ENCODE assay signal across 19 cellular contexts in the genomic region with DNA sequence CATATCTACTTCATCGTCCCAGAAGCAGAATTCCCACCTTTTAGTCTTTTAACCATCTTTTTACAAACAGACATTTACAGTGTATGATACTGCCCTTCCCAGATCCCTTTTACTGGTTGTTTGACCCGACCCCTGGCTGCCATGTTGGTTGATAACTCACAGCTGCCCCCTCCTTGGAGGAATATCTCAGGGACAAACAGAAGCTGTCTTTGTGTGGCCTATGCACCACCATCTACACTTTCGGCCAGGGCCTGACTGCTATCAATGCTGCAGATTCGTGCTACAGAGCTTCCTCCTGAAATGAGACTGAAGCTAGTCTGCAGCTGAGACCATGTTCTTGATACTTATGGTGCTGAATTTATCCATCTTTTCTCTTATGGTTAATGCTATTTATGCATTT. TPM values are rescaled to one million over a fixed set of nuclear protein-coding genes. Genes with fewer than 3 reads are reported as not detected.
DNase-seq lines count a peak whose midpoint lies in the region; ATAC-seq and TF ChIP-seq lines count a peak whose summit lies in the region.
"Had no signal": no experiment of that assay in that cellular context is flagged by ENCODE, and none has a peak within 500 bp of the region (broad histone marks: within the 10 kb centered on the region; RNA-seq: fewer than 3 reads in every experiment).

No MANE protein-coding gene starts in this region.

- H3K36me3 Mint-ChIP-seq in activated CD8-positive, alpha-beta T cell treated with anti-CD3 and anti-CD28 coated beads for 36 hours (ENCODE audit: low read depth) = no peaks in the 10 kb centered on the region
- H3K36me3 Mint-ChIP-seq in CD4-positive, alpha-beta T cell (ENCODE audit: low read depth) = no peaks in the 10 kb centered on the region
- H3K36me3 Mint-ChIP-seq: CD4-positive, CD25-positive, alpha-beta regulatory T cell had no signal

- no peak for TF ChIP-seq EP300 in SK-N-SH (IDR thresholded peaks at IDR 0.05; ENCODE audit: borderline replicate concordance in 1 of 2, low read depth in 1 of 2, low read length in 1 of 2)

- no peaks in the 10 kb centered on the region for H3K9me3 ChIP-seq in SK-N-SH
- H3K9me3 ChIP-seq in SJCRH30 (replicated peaks) = no peaks in the 10 kb centered on the region
- H3K9me3 ChIP-seq in parathyroid adenoma (ENCODE audit: control insufficient read depth, low read length) = no peaks in the 10 kb centered on the region
- no peaks in the 10 kb centered on the region for H3K9me3 ChIP-seq in CD4-positive, alpha-beta T cell (ENCODE audit: control insufficient read depth, low read length)
- H3K9me3 ChIP-seq in colonic mucosa = no peaks in the 10 kb centered on the region

- no peaks in the 10 kb centered on the region for H3F3A ChIP-seq in SK-N-SH (replicated peaks; ENCODE audit: insufficient read depth)

- H3K9me3 Mint-ChIP-seq in activated CD8-positive, alpha-beta T cell treated with anti-CD3 and anti-CD28 coated beads for 36 hours = no peaks in the 10 kb centered on the region
- no peaks in the 10 kb centered on the region for H3K9me3 Mint-ChIP-seq in CD4-positive, alpha-beta T cell
- H3K9me3 Mint-ChIP-seq: activated CD4-positive, alpha-beta T cell treated with anti-CD3 and anti-CD28 coated beads, Interleukin-2, amount 10 ng/mL, durations not matched to agents 7 days and 5 days; activated T-helper 1 cell treated with anti-CD3 and anti-CD28 coated beads, Interleukin-12 subunit alpha, Interleukin-12 subunit beta, Interleukin-2, Interleukin-4 antibody, amounts not matched to agents 30 ng/mL and 10 ng/mL and 1 ng/mL, durations not matched to agents 14 hours and 24 hours and 36 hours had no signal

- TF ChIP-seq CTCF in SK-N-SH (IDR thresholded peaks at IDR 0.05) (no peak), parathyroid adenoma (IDR thresholded peaks at IDR 0.05) (no peak), colonic mucosa (IDR thresholded peaks at IDR 0.05) (no peak)
- no peak for TF ChIP-seq CTCF in activated CD8-positive, alpha-beta T cell treated with anti-CD3 and anti-CD28 coated beads for 36 hours (IDR thresholded peaks at IDR 0.05)
- no peak for TF ChIP-seq CTCF in CD4-positive, alpha-beta T cell (IDR thresholded peaks at IDR 0.05)

- no peaks in the 10 kb centered on the region for H3K4me1 Mint-ChIP-seq in activated CD8-positive, alpha-beta T cell treated with anti-CD3 and anti-CD28 coated beads for 36 hours (ENCODE audit: low read depth)
- H3K4me1 Mint-ChIP-seq in CD4-positive, alpha-beta T cell (ENCODE audit: low read depth) = no peaks in the 10 kb centered on the region
- H3K4me1 Mint-ChIP-seq: CD4-positive, CD25-positive, alpha-beta regulatory T cell had no signal

- no peak overlapping the region for H3K4me3 Mint-ChIP-seq in activated CD8-positive, alpha-beta T cell treated with anti-CD3 and anti-CD28 coated beads for 36 hours
- no peak overlapping the region for H3K4me3 Mint-ChIP-seq in CD4-positive, alpha-beta T cell
- H3K4me3 Mint-ChIP-seq: activated CD4-positive, alpha-beta T cell treated with anti-CD3 and anti-CD28 coated beads, Interleukin-2, amount 10 ng/mL, durations not matched to agents 7 days and 5 days; activated T-helper 1 cell treated with anti-CD3 and anti-CD28 coated beads, Interleukin-12 subunit alpha, Interleukin-12 subunit beta, Interleukin-2, Interleukin-4 antibody, amounts not matched to agents 30 ng/mL and 10 ng/mL and 1 ng/mL, durations not matched to agents 14 hours and 24 hours and 36 hours; T-helper 17 cell had no signal

- no peaks in the 10 kb centered on the region for H3K79me2 ChIP-seq in SK-N-SH (ENCODE audit: insufficient read depth)
- H3K79me2 ChIP-seq in parathyroid adenoma = no peaks in the 10 kb centered on the region

- H3K9me2 ChIP-seq in SK-N-SH = no peaks in the 10 kb centered on the region

- H3K36me3 ChIP-seq in SK-N-SH (replicated peaks in 1 of 2; ENCODE audit: control insufficient read depth in 1 of 2, insufficient read depth in 2 of 2, low read length in 1 of 2) (no peaks in the 10 kb centered on the region), SJCRH30 (no peaks in the 10 kb centered on the region), parathyroid adenoma (ENCODE audit: control insufficient read depth, insufficient read depth, low read length) (no peaks in the 10 kb centered on the region), colonic mucosa (no peaks in the 10 kb centered on the region)

- no peak overlapping the region for H3K27ac Mint-ChIP-seq in activated CD8-positive, alpha-beta T cell treated with anti-CD3 and anti-CD28 coated beads for 36 hours
- H3K27ac Mint-ChIP-seq in CD4-positive, alpha-beta T cell = no peak overlapping the region
- H3K27ac Mint-ChIP-seq: activated CD4-positive, alpha-beta T cell treated with anti-CD3 and anti-CD28 coated beads, Interleukin-2, amount 10 ng/mL, durations not matched to agents 7 days and 5 days; activated T-helper 1 cell treated with anti-CD3 and anti-CD28 coated beads, Interleukin-12 subunit alpha, Interleukin-12 subunit beta, Interleukin-2, Interleukin-4 antibody, amounts not matched to agents 30 ng/mL and 10 ng/mL and 1 ng/mL, durations not matched to agents 14 hours and 24 hours and 36 hours; CD4-positive, CD25-positive, alpha-beta regulatory T cell; T-helper 17 cell had no signal

- H3K27ac ChIP-seq in SK-N-SH (ENCODE audit: low read depth in 2 of 2, low read length in 1 of 2) (no peak overlapping the region), SJCRH30 (peak overlapping the region; percentile 44; the same call in 1 of the 2 replicates), parathyroid adenoma (no peak overlapping the region), colonic mucosa (no peak overlapping the region)
- no peak overlapping the region for H3K27ac ChIP-seq in CD4-positive, alpha-beta T cell (ENCODE audit: low read depth, low read length)
- H3K27ac ChIP-seq: HL-60 had no signal

- 48% methylated on average over 4 of the region's 4 CpGs for WGBS in SK-N-SH (ENCODE audit: low lambda C conversion rate)

- H3K27me3 ChIP-seq in SK-N-SH (ENCODE audit: insufficient read depth) (no peaks in the 10 kb centered on the region), SJCRH30 (no peaks in the 10 kb centered on the region), parathyroid adenoma (ENCODE audit: control insufficient read depth, insufficient read depth, low read length) (no peaks in the 10 kb centered on the region), colonic mucosa (no peaks in the 10 kb centered on the region)
- no peaks in the 10 kb centered on the region for H3K27me3 ChIP-seq in CD4-positive, alpha-beta T cell (ENCODE audit: control insufficient read depth, insufficient read depth, low read length)

- DNase-seq in SK-N-SH = no peak
- DNase-seq in SJCRH30 = peak; percentile 51 to 74
- peak; percentile 47 for DNase-seq in foreskin melanocyte
- no peak for DNase-seq in activated CD8-positive, alpha-beta T cell treated with anti-CD3 and anti-CD28 coated beads for 36 hours
- no peak for DNase-seq in CD4-positive, alpha-beta T cell
- no peak for DNase-seq in colonic mucosa
- DNase-seq: 8988T; activated CD4-positive, alpha-beta T cell treated with anti-CD3 and anti-CD28 coated beads, Interleukin-2, amount 10 ng/mL, durations not matched to agents 7 days and 5 days; CD4-positive, CD25-positive, alpha-beta regulatory T cell; NCI-H1694 treated with DMSO at 0.1 percent for 48 hours; NCI-H524; T-helper 17 cell had no signal

- H3K4me3 ChIP-seq in SK-N-SH (ENCODE audit: low read depth in 2 of 2, low read length in 1 of 2) = no peak overlapping the region
- H3K4me3 ChIP-seq in SJCRH30 = peak overlapping the region; percentile 48
- H3K4me3 ChIP-seq in parathyroid adenoma (ENCODE audit: low read depth, low read length) = no peak overlapping the region
- H3K4me3 ChIP-seq in colonic mucosa = no peak overlapping the region

- peaks cover 3% of the 10 kb centered on the region for H3K27me3 Mint-ChIP-seq in activated CD8-positive, alpha-beta T cell treated with anti-CD3 and anti-CD28 coated beads for 36 hours
- no peaks in the 10 kb centered on the region for H3K27me3 Mint-ChIP-seq in CD4-positive, alpha-beta T cell

- peak overlapping the region; percentile 64; the same call in 1 of the 2 replicates for H2AFZ ChIP-seq in SK-N-SH (ENCODE audit: low read depth)
- peak overlapping the region; percentile 25 for H2AFZ ChIP-seq in parathyroid adenoma

- CTCF ChIA-PET in SK-N-SH (lab: Yijun Ruan, JAX) = interaction anchor here (0.7 kb wide), 1 partner anchor 818 kb away, joined by 3 read pairs; no protein-coding TSS in a partner anchor
- CTCF ChIA-PET in activated CD8-positive, alpha-beta T cell treated with anti-CD3 and anti-CD28 coated beads for 36 hours (lab: Charles Lee) = no interaction called here
- CTCF ChIA-PET in CD4-positive, alpha-beta T cell (lab: Charles Lee) = no interaction called here

- intact Hi-C loops in activated CD8-positive, alpha-beta T cell treated with anti-CD3 and anti-CD28 coated beads for 36 hours (cut with micrococcal nuclease) = no loop called here
- intact Hi-C loops in CD4-positive, alpha-beta T cell (cut with DNase I, micrococcal nuclease) = no loop called here
- intact Hi-C loops in colonic mucosa (cut with DNase I) = no loop called here

- ATAC-seq in SK-N-SH treated with all-trans-retinoic acid at 6 μM for 48 hours = no peak
- ATAC-seq in activated CD8-positive, alpha-beta T cell treated with anti-CD3 and anti-CD28 coated beads for 36 hours = no peak
- no peak for ATAC-seq in CD4-positive, alpha-beta T cell (ENCODE audit: poor library complexity)
- ATAC-seq: T-helper 17 cell had no signal

- no peaks in the 10 kb centered on the region for H3K4me1 ChIP-seq in SK-N-SH (ENCODE audit: control insufficient read depth in 1 of 2, insufficient read depth in 2 of 2, low read depth in 1 of 2, low read length in 1 of 2)
- H3K4me1 ChIP-seq in SJCRH30 = no peaks in the 10 kb centered on the region
- H3K4me1 ChIP-seq in parathyroid adenoma = no peaks in the 10 kb centered on the region
- H3K4me1 ChIP-seq in colonic mucosa = no peaks in the 10 kb centered on the region

- H3K4me2 ChIP-seq in SK-N-SH (no peak overlapping the region), parathyroid adenoma (ENCODE audit: low read length) (no peak overlapping the region)

- H4K20me1 ChIP-seq in SK-N-SH (ENCODE audit: insufficient read depth) = no peaks in the 10 kb centered on the region

- H3K9ac ChIP-seq in SK-N-SH = no peak overlapping the region
- no peak overlapping the region for H3K9ac ChIP-seq in parathyroid adenoma
- no peak overlapping the region for H3K9ac ChIP-seq in colonic mucosa (ENCODE audit: low read depth in 2 of 2, low read length in 2 of 2)

- POLR2A ChIA-PET in SK-N-SH (lab: Yijun Ruan, JAX) = no interaction called here
- POLR2A ChIA-PET in activated CD8-positive, alpha-beta T cell treated with anti-CD3 and anti-CD28 coated beads for 36 hours (lab: Charles Lee) = no interaction called here
- POLR2A ChIA-PET in CD4-positive, alpha-beta T cell (lab: Charles Lee) = no interaction called here

- no peak for TF ChIP-seq RAD21 in SK-N-SH (IDR thresholded peaks at IDR 0.05; ENCODE audit: low read length)

RNA-seq across cellular contexts. Expression of gene POLQ, which starts 6.6 kb away (rescaled TPM):
- 1.4 and 2.6 TPM in 2 replicates for polyA plus RNA-seq in SK-N-SH (2012; rRNA removed)
- 1.7 TPM in 2 replicates for polyA plus RNA-seq in SK-N-SH (2012; cell fraction: cytosol; rRNA removed)
- polyA plus RNA-seq in SK-N-SH (2012; cell fraction: nucleus; rRNA removed) = 3.0 and 5.8 TPM in 2 replicates
- total RNA-seq in SJCRH30 (2014; rRNA removed; shearing (Covaris generic)) = 23.5 and 27.2 TPM in 2 replicates
- total RNA-seq in activated CD8-positive, alpha-beta T cell treated with anti-CD3 and anti-CD28 coated beads for 36 hours = 10 to 100 TPM; 22.0 to 23.6 TPM
- under 1 TPM; 0.17 to 0.30 TPM for total RNA-seq in CD4-positive, alpha-beta T cell
- total RNA-seq in colonic mucosa = 10 to 100 TPM in 1 of 2 donors, 1 to 10 TPM in 1; 2.9 to 12.5 TPM

RNA-seq across cellular contexts. Expression of gene ARGFX, which starts 15.4 kb away (rescaled TPM):
- not detected in 2 replicates for polyA plus RNA-seq in SK-N-SH (2012; rRNA removed)
- not detected in 2 replicates for polyA plus RNA-seq in SK-N-SH (2012; cell fraction: cytosol; rRNA removed)
- not detected in 2 replicates for polyA plus RNA-seq in SK-N-SH (2012; cell fraction: nucleus; rRNA removed)
- total RNA-seq in SJCRH30 (2014; rRNA removed; shearing (Covaris generic)) = 1.1 and 1.2 TPM in 2 replicates
- total RNA-seq in activated CD8-positive, alpha-beta T cell treated with anti-CD3 and anti-CD28 coated beads for 36 hours = not detected
- total RNA-seq in CD4-positive, alpha-beta T cell = not detected
- total RNA-seq in colonic mucosa = not detected
- total RNA-seq: activated CD4-positive, alpha-beta T cell treated with anti-CD3 and anti-CD28 coated beads, Interleukin-2, amount 10 ng/mL, durations not matched to agents 7 days and 5 days; activated T-helper 1 cell treated with anti-CD3 and anti-CD28 coated beads, Interleukin-12 subunit alpha, Interleukin-12 subunit beta, Interleukin-2, Interleukin-4 antibody, amounts not matched to agents 30 ng/mL and 10 ng/mL and 1 ng/mL, durations not matched to agents 14 hours and 24 hours and 36 hours; CD4-positive, CD25-positive, alpha-beta regulatory T cell; endothelial cell of umbilical vein; kidney epithelial cell; T-helper 17 cell; temporal lobe had no signal
- polyA plus RNA-seq: CD4-positive, CD25-positive, alpha-beta regulatory T cell; endothelial cell of umbilical vein had no signal

RNA-seq across cellular contexts. Expression of gene FBXO40, which starts 40.8 kb away (rescaled TPM):
- not detected in 2 replicates for polyA plus RNA-seq in SK-N-SH (2012; rRNA removed)
- not detected in 2 replicates for polyA plus RNA-seq in SK-N-SH (2012; cell fraction: cytosol; rRNA removed)
- not detected in 2 replicates for polyA plus RNA-seq in SK-N-SH (2012; cell fraction: nucleus; rRNA removed)
- total RNA-seq in SJCRH30 (2014; rRNA removed; shearing (Covaris generic)) = 0.02 and 0.03 TPM in 2 replicates
- not detected for total RNA-seq in activated CD8-positive, alpha-beta T cell treated with anti-CD3 and anti-CD28 coated beads for 36 hours
- total RNA-seq in CD4-positive, alpha-beta T cell = not detected
- total RNA-seq in colonic mucosa = not detected
- total RNA-seq: activated CD4-positive, alpha-beta T cell treated with anti-CD3 and anti-CD28 coated beads, Interleukin-2, amount 10 ng/mL, durations not matched to agents 7 days and 5 days; activated T-helper 1 cell treated with anti-CD3 and anti-CD28 coated beads, Interleukin-12 subunit alpha, Interleukin-12 subunit beta, Interleukin-2, Interleukin-4 antibody, amounts not matched to agents 30 ng/mL and 10 ng/mL and 1 ng/mL, durations not matched to agents 14 hours and 24 hours and 36 hours; CD4-positive, CD25-positive, alpha-beta regulatory T cell; endothelial cell of umbilical vein; kidney epithelial cell had no signal
- polyA plus RNA-seq: endothelial cell of umbilical vein had no signal

Comparison
In these comparisons a context has a peak if more than half of its experiments do, and no peak if none do; other contexts are left out.
1. DNase-seq: peak in SJCRH30 (2 of 2) and foreskin melanocyte (single experiment); none in SK-N-SH (single experiment), activated CD8-positive, alpha-beta T cell treated with anti-CD3 and anti-CD28 coated beads for 36 hours (single experiment), CD4-positive, alpha-beta T cell (0 of 10) and colonic mucosa (single experiment).